12 cellular contexts compared by ENCODE assay signal in genomic region chr9:589723-590122, GRCh38.
A peak's percentile ranks its signal among the peaks of the same experiment; 100 is the strongest.
DNase-seq lines count a peak whose midpoint lies in the region; ATAC-seq and TF ChIP-seq lines count a peak whose summit lies in the region.
"Had no signal": no experiment of that assay in that cellular context is flagged by ENCODE, and none has a peak within 500 bp of the region (broad histone marks: within the 10 kb centered on the region; RNA-seq: fewer than 3 reads in every experiment).

No MANE protein-coding gene starts in this region.

- H3K4me3 Mint-ChIP-seq in mesothelial cell of epicardium = no peak overlapping the region
- H3K4me3 Mint-ChIP-seq: activated T-cell treated with anti-CD3 and anti-CD28 coated beads, Interleukin-2, amount 50 U/mL, for 4 hours; natural killer cell had no signal

- DNase-seq in CMK (ENCODE audit: low read depth) = peak; percentile 30
- no peak for DNase-seq in RWPE2 (ENCODE audit: low spot score)
- no peak for DNase-seq in epithelial cell of prostate (ENCODE audit: low read depth, low spot score)
- no peak for DNase-seq in mesothelial cell of epicardium (ENCODE audit: low spot score in 2 of 2, unreplicated experiment in 2 of 2)
- DNase-seq in activated effector memory CD4-positive, alpha-beta T cell treated with Interleukin-2 at 50 U/mL for 16 hours = no peak
- no peak for DNase-seq in NCI-H2171 treated with DMSO at 0.1 percent for 48 hours (lab: John Stamatoyannopoulos, UW)
- no peak for DNase-seq in NCI-H1694 (lab: John Stamatoyannopoulos, UW)
- DNase-seq in glomerular visceral epithelial cell (ENCODE audit: extremely low spot score) = no peak
- DNase-seq: activated T-cell treated with anti-CD3 and anti-CD28 coated beads, Interleukin-2, amount 50 U/mL, for 4 hours; natural killer cell; NCI-H1930 had no signal

- ATAC-seq in RWPE2 (ENCODE audit: low read depth) = peak; percentile 60
- ATAC-seq: activated T-cell treated with anti-CD3 and anti-CD28 coated beads, Interleukin-2, amount 50 U/mL, for 4 hours; HCT116; natural killer cell had no signal

- H3K9me3 Mint-ChIP-seq in mesothelial cell of epicardium = no peaks in the 10 kb centered on the region
- H3K9me3 Mint-ChIP-seq: activated T-cell treated with anti-CD3 and anti-CD28 coated beads, Interleukin-2, amount 50 U/mL, for 4 hours; natural killer cell had no signal

- no peak overlapping the region for H3K4me3 ChIP-seq in RWPE2 (ENCODE audit: severe bottlenecking)

- no peaks in the 10 kb centered on the region for H3K9me3 ChIP-seq in RWPE2 (ENCODE audit: severe bottlenecking)

- H3K27me3 Mint-ChIP-seq in mesothelial cell of epicardium (ENCODE audit: low read depth) = no peaks in the 10 kb centered on the region

- TF ChIP-seq CTCF in RWPE2 (IDR thresholded peaks at IDR 0.05; ENCODE audit: poor library complexity, severe bottlenecking) (no peak), mesothelial cell of epicardium (IDR thresholded peaks at IDR 0.05; ENCODE audit: unreplicated experiment) (no peak)

- peaks cover 41% of the 10 kb centered on the region for H3K4me1 ChIP-seq in RWPE2 (ENCODE audit: insufficient read depth, poor library complexity, severe bottlenecking)

- H3K27ac Mint-ChIP-seq in mesothelial cell of epicardium = peak overlapping the region; percentile 82
- H3K27ac Mint-ChIP-seq: natural killer cell had no signal

- H3K27ac ChIP-seq in RWPE2 (ENCODE audit: poor library complexity, severe bottlenecking) = peak overlapping the region; percentile 52
- peak overlapping the region; percentile 89 for H3K27ac ChIP-seq in epithelial cell of prostate

- no peaks in the 10 kb centered on the region for H3K27me3 ChIP-seq in RWPE2 (ENCODE audit: insufficient read depth, poor library complexity, severe bottlenecking)

- H3K36me3 Mint-ChIP-seq in mesothelial cell of epicardium = no peaks in the 10 kb centered on the region
- H3K36me3 Mint-ChIP-seq: natural killer cell had no signal

- H3K4me1 Mint-ChIP-seq in mesothelial cell of epicardium = peaks cover 45% of the 10 kb centered on the region
- H3K4me1 Mint-ChIP-seq: natural killer cell had no signal

- H3K36me3 ChIP-seq in RWPE2 (ENCODE audit: low read depth) = no peaks in the 10 kb centered on the region
